ENCODE assay signal across 8 cellular contexts in genomic region chr3:106457278-106458210, GRCh38.
DNase-seq lines count a peak whose midpoint lies in the region; ATAC-seq and TF ChIP-seq lines count a peak whose summit lies in the region.

No MANE protein-coding gene starts in this region.

- H3K27me3 Mint-ChIP-seq in osteocyte (ENCODE audit: unreplicated experiment), result no peaks in the 10 kb centered on the region

- H3K9me3 ChIP-seq in hepatocyte (ENCODE audit: low read depth), result no peaks in the 10 kb centered on the region

- H3K27me3 ChIP-seq in hepatocyte, result no peaks in the 10 kb centered on the region

- H3K36me3 Mint-ChIP-seq in osteocyte (ENCODE audit: unreplicated experiment), result peaks cover 2% of the 10 kb centered on the region

- H4K20me1 ChIP-seq in hepatocyte (ENCODE audit: insufficient read depth, poor library complexity, severe bottlenecking), result no peaks in the 10 kb centered on the region

- no peak overlapping the region for H2AFZ ChIP-seq in hepatocyte

- TF ChIP-seq CTCF in cardiac fibroblast (IDR thresholded peaks at IDR 0.05; ENCODE audit: low read depth, low read length) (no peak), osteocyte (IDR thresholded peaks at IDR 0.05) (no peak), hepatocyte (IDR thresholded peaks at IDR 0.05; ENCODE audit: poor library complexity) (no peak)

- H3K36me3 ChIP-seq in hepatocyte (replicated peaks; ENCODE audit: insufficient read depth, low read depth), result no peaks in the 10 kb centered on the region

- in situ Hi-C loops in G401 (cut with HindIII; ENCODE audit: low sequenced_read_pairs), result no loop called here

- DNase-seq in G401 (ENCODE audit: low spot score), result peak; percentile 93
- peak; percentile 86 for DNase-seq in NOMO-1 treated with DMSO at 0.1 percent for 48 hours (lab: John Stamatoyannopoulos, UW; ENCODE audit: unreplicated experiment)
- peak; percentile 82 for DNase-seq in cardiac fibroblast (ENCODE audit: low read depth in 2 of 2)
- no peak for DNase-seq in osteocyte (ENCODE audit: extremely low spot score, unreplicated experiment)
- no peak for DNase-seq in CD1c-positive myeloid dendritic cell (ENCODE audit: extremely low spot score)
- no peak for DNase-seq in hepatocyte (ENCODE audit: low spot score)

- no peak overlapping the region for H3K4me3 Mint-ChIP-seq in osteocyte (ENCODE audit: unreplicated experiment)

- no peak overlapping the region for H3K27ac ChIP-seq in hepatocyte

- H3K79me2 ChIP-seq in hepatocyte, result no peaks in the 10 kb centered on the region

- H3K27ac Mint-ChIP-seq in osteocyte (ENCODE audit: unreplicated experiment), result peak overlapping the region; percentile 28

- H3K4me2 ChIP-seq in hepatocyte, result no peak overlapping the region

- no peaks in the 10 kb centered on the region for H3K4me1 ChIP-seq in hepatocyte (ENCODE audit: insufficient read depth)

- 45% methylated on average over 3 of the region's 3 CpGs for WGBS in hepatocyte (ENCODE audit: low lambda C conversion rate, missing lambda C conversion rate)

- H3K4me3 ChIP-seq in cardiac fibroblast (replicated peaks in 1 of 2; ENCODE audit: low read depth in 2 of 2, low read length in 2 of 2), result no peak overlapping the region
- no peak overlapping the region for H3K4me3 ChIP-seq in hepatocyte

- ATAC-seq in GM19438 (IDR thresholded peaks at IDR 0.05; ENCODE audit: low read depth, unreplicated experiment), result peak; percentile 80
- peak; percentile 97 for ATAC-seq in HG03342 (IDR thresholded peaks at IDR 0.05; ENCODE audit: unreplicated experiment)

- peaks cover 10% of the 10 kb centered on the region for H3K9me3 Mint-ChIP-seq in osteocyte (ENCODE audit: unreplicated experiment)

- H3K4me1 Mint-ChIP-seq in osteocyte (ENCODE audit: unreplicated experiment), result peaks cover 12% of the 10 kb centered on the region

- no peaks in the 10 kb centered on the region for H3K9me2 ChIP-seq in hepatocyte (replicated peaks; ENCODE audit: insufficient read depth)

Comparison
In these comparisons a context has a peak if more than half of its experiments do, and no peak if none do; other contexts are left out.
1. DNase-seq: peak in G401 (single experiment), NOMO-1 treated with DMSO at 0.1 percent for 48 hours (single experiment) and cardiac fibroblast (2 of 2); none in osteocyte (single experiment), CD1c-positive myeloid dendritic cell (single experiment) and hepatocyte (single experiment).